19 cellular contexts compared by ENCODE assay signal in the genomic region with DNA sequence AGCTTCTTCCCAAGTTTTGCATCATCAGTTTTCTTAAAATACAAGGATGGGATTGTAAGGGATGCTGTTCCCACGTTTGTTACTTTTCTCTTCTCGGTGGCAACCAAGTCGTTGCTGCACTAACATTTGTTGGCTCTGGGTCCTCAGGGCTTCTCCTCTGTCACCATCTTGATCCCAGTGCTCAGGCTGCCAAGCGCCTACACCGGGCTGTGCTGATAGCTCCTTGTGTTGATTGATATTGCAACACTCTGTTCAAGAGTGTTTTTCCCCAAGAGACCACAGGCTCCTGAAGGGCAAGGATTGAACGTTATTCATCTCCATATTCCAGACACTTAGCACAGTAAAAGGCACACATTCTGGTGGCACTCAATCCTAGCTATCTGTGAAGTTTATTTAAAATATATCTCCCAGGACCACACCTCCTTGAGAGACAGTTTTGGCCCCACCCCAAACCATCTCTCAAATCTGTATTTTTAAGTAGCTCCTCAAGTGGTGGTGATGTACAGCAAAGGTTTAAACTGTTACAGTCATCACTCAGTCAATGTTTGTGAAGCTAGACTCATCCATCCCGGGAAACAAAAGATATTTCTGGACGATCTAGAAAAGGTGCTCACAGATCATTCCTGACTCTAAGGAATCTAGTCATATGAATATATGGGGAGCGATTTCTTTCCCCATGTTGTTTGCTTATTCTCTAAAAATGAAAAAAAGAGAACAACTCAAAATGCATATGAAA. TPM values are rescaled to one million over a fixed set of nuclear protein-coding genes. Genes with fewer than 3 reads are reported as not detected.
DNase-seq lines count a peak whose midpoint lies in the region; ATAC-seq and TF ChIP-seq lines count a peak whose summit lies in the region.
"Had no signal": no experiment of that assay in that cellular context is flagged by ENCODE, and none has a peak within 500 bp of the region (broad histone marks: within the 10 kb centered on the region; RNA-seq: fewer than 3 reads in every experiment).

No MANE protein-coding gene starts in this region.

- ATAC-seq in left lung = peak; percentile 73
- peak; percentile 78 for ATAC-seq in sciatic nerve
- ATAC-seq in HG02763 (IDR thresholded peaks at IDR 0.05; ENCODE audit: unreplicated experiment) = no peak
- ATAC-seq: GM12878, HepG2 had no signal

- intact Hi-C loops in left lung (cut with DNase I) = no loop called here
- intact Hi-C loops in sciatic nerve (cut with DNase I) = no loop called here

- H3K27ac ChIP-seq in left lung (no peak overlapping the region), Peyer's patch (no peak overlapping the region)
- H3K27ac ChIP-seq: 22Rv1, A549, C4-2B had no signal

- peak; percentile 20 for DNase-seq in DMS 273 (lab: John Stamatoyannopoulos, UW; ENCODE audit: unreplicated experiment)
- DNase-seq in DMS 273 treated with DMSO at 0.1 percent for 48 hours (lab: John Stamatoyannopoulos, UW) = no peak
- DNase-seq in NCI-H69 (lab: John Stamatoyannopoulos, UW) = peak; percentile 33
- DNase-seq in left lung = no peak
- no peak for DNase-seq in sciatic nerve (ENCODE audit: low spot score)
- no peak for DNase-seq in Peyer's patch
- no peak for DNase-seq in putamen (ENCODE audit: low spot score)
- DNase-seq: AML-193; CD4-positive, alpha-beta memory T cell; DMS53; DND-41; EL; H9 had no signal

- H3K36me3 ChIP-seq in left lung (no peaks in the 10 kb centered on the region), Peyer's patch (no peaks in the 10 kb centered on the region)

- TF ChIP-seq CTCF in left lung (IDR thresholded peaks at IDR 0.05) (no peak), Peyer's patch (IDR thresholded peaks at IDR 0.05) (no peak)

- H3K4me3 ChIP-seq in left lung (no peak overlapping the region), Peyer's patch (no peak overlapping the region)
- H3K4me3 ChIP-seq: A549, GM12878 had no signal

- H3K4me1 ChIP-seq in left lung (no peaks in the 10 kb centered on the region), Peyer's patch (no peaks in the 10 kb centered on the region)
- H3K4me1 ChIP-seq: A549 had no signal

- H3K27me3 ChIP-seq in left lung = no peaks in the 10 kb centered on the region
- H3K27me3 ChIP-seq in Peyer's patch = no peaks in the 10 kb centered on the region

- no peak for TF ChIP-seq POLR2A in Peyer's patch (IDR thresholded peaks at IDR 0.05)

- H3K9me3 ChIP-seq in left lung = no peaks in the 10 kb centered on the region
- no peaks in the 10 kb centered on the region for H3K9me3 ChIP-seq in Peyer's patch
- H3K9me3 ChIP-seq: A549 had no signal

RNA-seq across cellular contexts. Expression of a gene that starts 38.4 kb away (rescaled TPM):
- total RNA-seq in left lung (100 to 1,000 TPM in 1 of 2 donors, 10 to 100 TPM in 1; 95.1 to 107 TPM), sciatic nerve (137 TPM), Peyer's patch (100 to 1,000 TPM; 103 to 173 (median 140) TPM)

Comparison
In these comparisons a context has a peak if more than half of its experiments do, and no peak if none do; other contexts are left out.
1. DNase-seq: peak in DMS 273 (single experiment) and NCI-H69 (single experiment); none in DMS 273 treated with DMSO at 0.1 percent for 48 hours (single experiment), left lung (0 of 2), sciatic nerve (single experiment), Peyer's patch (0 of 3) and putamen (single experiment).